Comparison of ENCODE assay signal across 25 cellular contexts in genomic region chr15:95142441-95142840, GRCh38.
"Had no signal": no experiment of that assay in that cellular context is flagged by ENCODE, and none has a peak within 500 bp of the region (broad histone marks: within the 10 kb centered on the region; RNA-seq: fewer than 3 reads in every experiment).

No MANE protein-coding gene starts in this region.

- DNase-seq: IMR-90, Karpas-422, KG1, MG63, NCI-H1092, NCI-H1105 treated with DMSO at 0.1 percent for 48 hours, NCI-H1417 treated with DMSO at 0.1 percent for 48 hours, NCI-H146, NCI-H1694 treated with DMSO at 0.1 percent for 48 hours, NCI-H1930, NCI-H2081, NCI-H2107, NCI-H226, NCI-H446, NCI-H510A, NCI-H524 treated with DMSO at 0.1 percent for 48 hours, NCI-H69, NCI-H774, Right ventricle myocardium superior, RPMI8226, SIG-M5 had no signal

- H3K27ac ChIP-seq: SJSA1, SK-N-MC had no signal

- H3K9me3 ChIP-seq: MG63 had no signal

- ATAC-seq: HepG2 had no signal

- H3K36me3 ChIP-seq: MG63, SJSA1 had no signal

- FAIRE-seq: HepG2, RCC 7860 had no signal

- H3K4me1 ChIP-seq: SJSA1 had no signal

- H3K27me3 ChIP-seq: MG63, SJSA1 had no signal

- H3K4me3 ChIP-seq: MG63, SJSA1, SK-N-MC had no signal
